ENCODE assay signal across 28 cellular contexts in genomic region chr12:11907625-11908024, GRCh38.
"Had no signal": no experiment of that assay in that cellular context is flagged by ENCODE, and none has a peak within 500 bp of the region (broad histone marks: within the 10 kb centered on the region; RNA-seq: fewer than 3 reads in every experiment).

No MANE protein-coding gene starts in this region.

- H3K4me3 Mint-ChIP-seq: nephron; neural progenitor cell; stimulated activated effector memory CD8-positive, alpha-beta T cell treated with anti-CD3 and anti-CD28 coated beads, Interleukin-12 subunit alpha, Interleukin-12 subunit beta, amount 100 ng/mL, for 72 hours; stimulated activated naive B cell treated with anti-CD40 and anti-IgM and Interleukin-4, amounts not matched to agents 10 μg/mL and 1 μg/mL and 100 μg/mL, for 72 hours; stimulated activated naive CD8-positive, alpha-beta T cell treated with anti-CD3 and anti-CD28 coated beads, Interleukin-15, Interleukin-2, amounts not matched to agents 100 ng/mL and 50 ng/mL, for 24 hours had no signal

- H3K27ac Mint-ChIP-seq: nephron; neural progenitor cell; progenitor cell of endocrine pancreas; stimulated activated effector memory CD8-positive, alpha-beta T cell treated with anti-CD3 and anti-CD28 coated beads, Interleukin-12 subunit alpha, Interleukin-12 subunit beta, amount 100 ng/mL, for 72 hours; stimulated activated naive B cell treated with anti-CD40 and anti-IgM and Interleukin-4, amounts not matched to agents 10 μg/mL and 1 μg/mL and 100 μg/mL, for 72 hours; stimulated activated naive CD8-positive, alpha-beta T cell treated with anti-CD3 and anti-CD28 coated beads, Interleukin-15, Interleukin-2, amounts not matched to agents 100 ng/mL and 50 ng/mL, for 24 hours had no signal

- DNase-seq: occipital lobe; ovary; posterior cingulate gyrus; psoas muscle; right cardiac atrium; right lobe of liver; sigmoid colon; small intestine; stimulated activated CD4-positive, alpha-beta T cell treated with anti-CD3 and anti-CD28 coated beads, Interleukin-15, amount 100 ng/mL, for 24 hours; stimulated activated CD4-positive, alpha-beta T cell treated with anti-CD3 and anti-CD28 coated beads, Interleukin-2, amount 100 ng/mL, for 24 hours; stimulated activated CD4-positive, alpha-beta T cell treated with anti-CD3 and anti-CD28 coated beads, Interleukin-2, amount 100 ng/mL, for 48 hours; stimulated activated CD4-positive, alpha-beta T cell treated with anti-CD3 and anti-CD28 coated beads, Interleukin-4, amount 100 ng/mL, for 24 hours; stimulated activated naive B cell treated with anti-CD40 and anti-IgM and Interleukin-4, amounts not matched to agents 10 μg/mL and 1 μg/mL and 100 μg/mL, for 72 hours; stimulated activated naive CD4-positive, alpha-beta T cell treated with Interleukin-2 at 50 U/mL for 16 hours; stomach; thyroid gland; trophoblast cell; upper lobe of left lung had no signal

- H3K79me2 ChIP-seq: parathyroid adenoma had no signal

- H3K36me3 Mint-ChIP-seq: stimulated activated effector memory CD8-positive, alpha-beta T cell treated with anti-CD3 and anti-CD28 coated beads, Interleukin-12 subunit alpha, Interleukin-12 subunit beta, amount 100 ng/mL, for 72 hours had no signal

- H3K4me3 ChIP-seq: neural progenitor cell, ovary, psoas muscle, right lobe of liver, sigmoid colon, stomach, thoracic aorta, thyroid gland, tibial nerve, upper lobe of left lung, vagina had no signal

- H3K36me3 ChIP-seq: neural progenitor cell, ovary, right lobe of liver, sigmoid colon, stomach, thoracic aorta, thyroid gland, tibial nerve, upper lobe of left lung, vagina had no signal

- H3K9ac ChIP-seq: neural progenitor cell, parathyroid adenoma had no signal

- H3K27me3 ChIP-seq: neural progenitor cell, ovary, right lobe of liver, sigmoid colon, stomach, thyroid gland, tibial nerve, upper lobe of left lung, vagina had no signal

- H3K4me1 ChIP-seq: neural progenitor cell, parathyroid adenoma, psoas muscle, right lobe of liver, stomach, thyroid gland, tibial nerve, upper lobe of left lung, vagina had no signal

- H2AFZ ChIP-seq: neural progenitor cell, parathyroid adenoma had no signal

- H3K4me1 Mint-ChIP-seq: nephron, neural progenitor cell had no signal

- H3K9me3 ChIP-seq: ovary, right lobe of liver, thyroid gland, vagina had no signal

- H3K27ac ChIP-seq: neural progenitor cell, ovary, parathyroid adenoma, psoas muscle, right lobe of liver, stomach, thyroid gland, tibial nerve, upper lobe of left lung, vagina had no signal

- ATAC-seq: psoas muscle; right cardiac atrium; right lobe of liver; stimulated activated effector memory CD8-positive, alpha-beta T cell treated with anti-CD3 and anti-CD28 coated beads, Interleukin-12 subunit alpha, Interleukin-12 subunit beta, amount 100 ng/mL, for 72 hours; stimulated activated naive B cell treated with anti-CD40 and anti-IgM and Interleukin-4, amounts not matched to agents 10 μg/mL and 1 μg/mL and 100 μg/mL, for 72 hours had no signal

- H3K4me2 ChIP-seq: neural progenitor cell had no signal

- FAIRE-seq: small intestine, urothelium cell line had no signal
